ENCODE assay signal across 22 cellular contexts in genomic region chr4:146256328-146256727, GRCh38. TPM values are rescaled to one million over a fixed set of nuclear protein-coding genes. Genes with fewer than 3 reads are reported as not detected.
DNase-seq lines count a peak whose midpoint lies in the region; ATAC-seq, FAIRE-seq and TF ChIP-seq lines count a peak whose summit lies in the region.
"Had no signal": no experiment of that assay in that cellular context is flagged by ENCODE, and none has a peak within 500 bp of the region (broad histone marks: within the 10 kb centered on the region; RNA-seq: fewer than 3 reads in every experiment).

No MANE protein-coding gene starts in this region.

- POLR2A ChIA-PET in A549 (lab: Yijun Ruan, JAX) = no interaction called here

- no peaks in the 10 kb centered on the region for H3K36me3 Mint-ChIP-seq in nephron progenitor cell (ENCODE audit: low read depth)

- H3K9ac ChIP-seq in mucosa of stomach (ENCODE audit: low read length) = peak overlapping the region; percentile 40

- no peak for FAIRE-seq in A549 (lab: Jason Lieb, UNC)
- FAIRE-seq: G401.6, GM12892 had no signal

- H3K36me3 ChIP-seq in mucosa of stomach (ENCODE audit: control insufficient read depth, insufficient read depth, low read length) = no peaks in the 10 kb centered on the region
- H3K36me3 ChIP-seq in thyroid gland = peaks cover 0 to 3% of the 10 kb centered on the region in 2 donors

- intact Hi-C loops in thyroid gland (cut with DNase I) = no loop called here

- no peak for TF ChIP-seq RAD21 in A549 (conservative IDR thresholded peaks at IDR 0.05 in 1 of 2, IDR thresholded peaks at IDR 0.05 in 1 of 2)

- no peak for TF ChIP-seq POLR2A in A549 (IDR thresholded peaks at IDR 0.05; ENCODE audit: low read length)
- no peak for TF ChIP-seq POLR2A in thyroid gland (IDR thresholded peaks at IDR 0.05)

- no peak for TF ChIP-seq CTCF in A549 (IDR thresholded peaks at IDR 0.05)
- TF ChIP-seq CTCF in nephron progenitor cell (IDR thresholded peaks at IDR 0.05) = no peak
- no peak for TF ChIP-seq CTCF in thyroid gland (IDR thresholded peaks at IDR 0.05)

- H3K27me3 ChIP-seq in mucosa of stomach (ENCODE audit: control insufficient read depth, insufficient read depth, low read length) (no peaks in the 10 kb centered on the region), thyroid gland (no peaks in the 10 kb centered on the region)

- H3K27me3 Mint-ChIP-seq in nephron progenitor cell (ENCODE audit: low read depth, poor library complexity) = no peaks in the 10 kb centered on the region
- H3K27me3 Mint-ChIP-seq: IgD-negative memory B cell had no signal

- H3K4me1 ChIP-seq in A549 (peaks cover 45% of the 10 kb centered on the region), mucosa of stomach (ENCODE audit: control insufficient read depth, insufficient read depth, low read length) (peaks cover 17% of the 10 kb centered on the region), thyroid gland (no peaks in the 10 kb centered on the region)

- CTCF ChIA-PET in A549 (lab: Yijun Ruan, JAX) = no interaction called here

- H3K4me3 Mint-ChIP-seq in nephron progenitor cell = no peak overlapping the region
- H3K4me3 Mint-ChIP-seq: CD14-positive monocyte, H9, IgD-negative memory B cell had no signal

- no peaks in the 10 kb centered on the region for H3K9me3 ChIP-seq in A549
- no peaks in the 10 kb centered on the region for H3K9me3 ChIP-seq in mucosa of stomach (ENCODE audit: control insufficient read depth, low read length)
- no peaks in the 10 kb centered on the region for H3K9me3 ChIP-seq in thyroid gland

- no peak for TF ChIP-seq EP300 in A549 (IDR thresholded peaks at IDR 0.05)

- no peak overlapping the region for H3K27ac Mint-ChIP-seq in nephron progenitor cell
- H3K27ac Mint-ChIP-seq: H9 had no signal

- H3K4me1 Mint-ChIP-seq in nephron progenitor cell = no peaks in the 10 kb centered on the region
- H3K4me1 Mint-ChIP-seq: CD14-positive monocyte, H9 had no signal

- no peak for DNase-seq in A549 (ENCODE audit: low read depth in 1 of 2, low spot score in 1 of 2)
- peak; percentile 85 for DNase-seq in NCI-H69 (lab: John Stamatoyannopoulos, UW)
- DNase-seq in astrocyte of the hippocampus (ENCODE audit: low read depth, low spot score) = peak; percentile 9
- no peak for DNase-seq in mucosa of gallbladder (ENCODE audit: low spot score)
- no peak for DNase-seq in nephron progenitor cell
- DNase-seq in OCI-M2 (lab: John Stamatoyannopoulos, UW; ENCODE audit: unreplicated experiment) = no peak
- DNase-seq in thyroid gland = no peak
- DNase-seq: 8988T, Calu3, DMS79, H9, MV-4-11, NCI-H1417 treated with DMSO at 0.1 percent for 48 hours, NCI-H2029 treated with DMSO at 0.1 percent for 48 hours, NCI-H524 had no signal

- 64% methylated on average over 1 of the region's 1 CpG for WGBS in A549 (ENCODE audit: missing lambda C conversion rate)
- WGBS in thyroid gland, 2 donors = 71 to 77% methylated on average over 1 of the region's 1 CpG

- H3K9me3 Mint-ChIP-seq in nephron progenitor cell = no peaks in the 10 kb centered on the region
- H3K9me3 Mint-ChIP-seq: CD14-positive monocyte, H9, IgD-negative memory B cell had no signal

- H3K4me3 ChIP-seq in A549 (no peak overlapping the region), mucosa of stomach (ENCODE audit: low read length) (no peak overlapping the region), thyroid gland (replicated peaks in 1 of 3) (no peak overlapping the region)

- no peak; a peak in 2 of 6 replicates for ATAC-seq in A549

- H3K27ac ChIP-seq in A549 (peak overlapping the region; percentile 27 to 71; a peak in 4 of 6 replicates), thyroid gland (no peak overlapping the region)

- H3K4me2 ChIP-seq in A549 = peak overlapping the region; percentile 57

TF ChIP-seq in A549, 52 proteins besides CTCF, POLR2A, EP300 and RAD21:
- TF ChIP-seq SREBF2 (IDR thresholded peaks at IDR 0.05) = no peak
- no peak for TF ChIP-seq ESRRA (IDR thresholded peaks at IDR 0.05; ENCODE audit: borderline replicate concordance, low read length)
- TF ChIP-seq ZSCAN20 (CRISPR knock-in tag; IDR thresholded peaks at IDR 0.05) = no peak
- no peak for TF ChIP-seq FOSB (CRISPR knock-in tag; IDR thresholded peaks at IDR 0.05)
- TF ChIP-seq CHD2 (IDR thresholded peaks at IDR 0.05; ENCODE audit: low read length, partially characterized antibody) = no peak
- no peak for TF ChIP-seq NPAS2 (CRISPR knock-in tag; IDR thresholded peaks at IDR 0.05; ENCODE audit: borderline replicate concordance)
- TF ChIP-seq ZFP36 (IDR thresholded peaks at IDR 0.05; ENCODE audit: borderline replicate concordance, partially characterized antibody) = no peak
- no peak for TF ChIP-seq HOXB13 (CRISPR knock-in tag; IDR thresholded peaks at IDR 0.05; ENCODE audit: low read depth)
- no peak for TF ChIP-seq TP53 (CRISPR knock-in tag; IDR thresholded peaks at IDR 0.05)
- TF ChIP-seq RFX5 (IDR thresholded peaks at IDR 0.05) = no peak
- TF ChIP-seq MYC (IDR thresholded peaks at IDR 0.05; ENCODE audit: borderline replicate concordance, low read length) = no peak
- no peak for TF ChIP-seq BHLHE40 (IDR thresholded peaks at IDR 0.05; ENCODE audit: low read depth, low read length)

RNA-seq across cellular contexts. Expression of gene REELD1, which starts 42.0 kb away (rescaled TPM):
- polyA plus RNA-seq in A549 (2011; rRNA removed) (0.04 and 0.05 TPM in 2 replicates), A549 (2017; fragmentation: RNase III; extraction: RNeasy Plus Mini Kit Qiagen cat#74134 plus additional on column Dnase treatment) (not detected in 3 replicates)
- polyA plus RNA-seq in A549 (2012; cell fraction: cytosol; rRNA removed) = 0.03 TPM in 2 replicates
- polyA plus RNA-seq in A549 (2012; cell fraction: nucleus; rRNA removed) = 0.19 and 0.20 TPM in 2 replicates
- polyA minus RNA-seq in A549 (2011; rRNA and poly(A)+ RNA removed) = 0.15 TPM in 1 of 2 replicates, not detected in the other
- total RNA-seq in mucosa of gallbladder (0.43 TPM), thyroid gland (under 1 TPM in 3 of 4 donors, not detected in 1; 0.11 to 0.42 (median 0.13) TPM)
- total RNA-seq: Calu3, H9, LHCN-M2, PC-3 had no signal
- polyA plus RNA-seq: CD14-positive monocyte, IgD-negative memory B cell had no signal

Comparison
In these comparisons a context has a peak if more than half of its experiments do, and no peak if none do; other contexts are left out.
1. DNase-seq: peak in NCI-H69 (single experiment) and astrocyte of the hippocampus (single experiment); none in A549 (0 of 2), mucosa of gallbladder (single experiment), nephron progenitor cell (single experiment), OCI-M2 (single experiment) and thyroid gland (0 of 2).
2. H3K27ac ChIP-seq: peak in A549 (2 of 2); none in thyroid gland (0 of 3).